ENCODE assay signal across 8 cellular contexts in genomic region chr17:8159032-8159400, GRCh38. TPM values are rescaled to one million over a fixed set of nuclear protein-coding genes. Genes with fewer than 3 reads are reported as not detected.
DNase-seq lines count a peak whose midpoint lies in the region; ATAC-seq and TF ChIP-seq lines count a peak whose summit lies in the region.

No MANE protein-coding gene starts in this region.

- H3K27ac Mint-ChIP-seq in activated CD4-positive, alpha-beta T cell treated with anti-CD3 and anti-CD28 coated beads, Interleukin-2, amount 10 ng/mL, durations not matched to agents 24 days and 14 days: peak overlapping the region; percentile 88
- peak overlapping the region; percentile 83 for H3K27ac Mint-ChIP-seq in activated CD8-positive, alpha-beta T cell treated with anti-CD3 and anti-CD28 coated beads for 36 hours
- H3K27ac Mint-ChIP-seq in memory B cell: peak overlapping the region; percentile 95

- DNase-seq in activated CD4-positive, alpha-beta T cell treated with anti-CD3 and anti-CD28 coated beads, Interleukin-2, amount 10 ng/mL, durations not matched to agents 24 days and 14 days: no peak
- no peak for DNase-seq in activated CD4-positive, alpha-beta T cell treated with anti-CD3 and anti-CD28 coated beads, Interleukin-2, amount 50 U/mL, for 48 hours
- no peak for DNase-seq in activated CD8-positive, alpha-beta T cell treated with anti-CD3 and anti-CD28 coated beads for 36 hours
- no peak for DNase-seq in memory B cell (ENCODE audit: low spot score in 2 of 2)
- DNase-seq in suprapubic skin (ENCODE audit: low spot score in 2 of 2): no peak
- no peak for DNase-seq in NCI-H2227 treated with DMSO at 0.1 percent for 48 hours (lab: John Stamatoyannopoulos, UW)
- DNase-seq in NCI-H510A (lab: John Stamatoyannopoulos, UW): no peak

- H3K27me3 Mint-ChIP-seq in activated CD4-positive, alpha-beta T cell treated with anti-CD3 and anti-CD28 coated beads, Interleukin-2, amount 10 ng/mL, durations not matched to agents 24 days and 14 days: no peaks in the 10 kb centered on the region
- H3K27me3 Mint-ChIP-seq in activated CD8-positive, alpha-beta T cell treated with anti-CD3 and anti-CD28 coated beads for 36 hours: no peaks in the 10 kb centered on the region
- H3K27me3 Mint-ChIP-seq in memory B cell: no peaks in the 10 kb centered on the region

- ATAC-seq in activated CD8-positive, alpha-beta T cell treated with anti-CD3 and anti-CD28 coated beads for 36 hours: no peak
- ATAC-seq in memory B cell (ENCODE audit: low read depth) (no peak), HG03342 (IDR thresholded peaks at IDR 0.05; ENCODE audit: unreplicated experiment) (no peak)

- no peak overlapping the region for H3K4me3 ChIP-seq in suprapubic skin

- no peaks in the 10 kb centered on the region for H3K9me3 ChIP-seq in suprapubic skin

- no peak for TF ChIP-seq EP300 in suprapubic skin (IDR thresholded peaks at IDR 0.05)

- POLR2A ChIA-PET in activated CD8-positive, alpha-beta T cell treated with anti-CD3 and anti-CD28 coated beads for 36 hours (lab: Charles Lee): interaction anchor here (1.0 to 22.8 kb wide), 6 partner anchors 9 to 89 kb away, joined by 3 to 476 read pairs (median 23); partner anchors contain the start of genes ALOXE3 and HES7

- H3K27ac ChIP-seq in suprapubic skin: peak overlapping the region; percentile 96

- 67% methylated on average over 3 of the region's 3 CpGs for WGBS in suprapubic skin

- H3K9me3 Mint-ChIP-seq in activated CD4-positive, alpha-beta T cell treated with anti-CD3 and anti-CD28 coated beads, Interleukin-2, amount 10 ng/mL, durations not matched to agents 24 days and 14 days: no peaks in the 10 kb centered on the region
- H3K9me3 Mint-ChIP-seq in activated CD8-positive, alpha-beta T cell treated with anti-CD3 and anti-CD28 coated beads for 36 hours: no peaks in the 10 kb centered on the region
- H3K9me3 Mint-ChIP-seq in memory B cell: no peaks in the 10 kb centered on the region

- TF ChIP-seq POLR2A in suprapubic skin (IDR thresholded peaks at IDR 0.05): no peak

- H3K27me3 ChIP-seq in suprapubic skin: no peaks in the 10 kb centered on the region

- peak overlapping the region; percentile 73 for H3K4me3 Mint-ChIP-seq in activated CD4-positive, alpha-beta T cell treated with anti-CD3 and anti-CD28 coated beads, Interleukin-2, amount 10 ng/mL, durations not matched to agents 24 days and 14 days
- no peak overlapping the region for H3K4me3 Mint-ChIP-seq in activated CD8-positive, alpha-beta T cell treated with anti-CD3 and anti-CD28 coated beads for 36 hours
- H3K4me3 Mint-ChIP-seq in memory B cell: no peak overlapping the region

- CTCF ChIA-PET in activated CD8-positive, alpha-beta T cell treated with anti-CD3 and anti-CD28 coated beads for 36 hours (lab: Charles Lee): interaction anchor here (0.8 to 5.2 kb wide), 18 partner anchors 9 to 98 kb away, joined by 3 to 37 read pairs (median 4); partner anchors contain the start of gene AURKB

- H3K4me1 ChIP-seq in suprapubic skin: peaks cover 59% of the 10 kb centered on the region

- H3K36me3 ChIP-seq in suprapubic skin: peaks cover 15% of the 10 kb centered on the region

- no peak for TF ChIP-seq CTCF in activated CD8-positive, alpha-beta T cell treated with anti-CD3 and anti-CD28 coated beads for 36 hours (IDR thresholded peaks at IDR 0.05)
- TF ChIP-seq CTCF in suprapubic skin (IDR thresholded peaks at IDR 0.05): no peak

- H3K4me1 Mint-ChIP-seq in activated CD4-positive, alpha-beta T cell treated with anti-CD3 and anti-CD28 coated beads, Interleukin-2, amount 10 ng/mL, durations not matched to agents 24 days and 14 days: peaks cover 57% of the 10 kb centered on the region
- peaks cover 59% of the 10 kb centered on the region for H3K4me1 Mint-ChIP-seq in activated CD8-positive, alpha-beta T cell treated with anti-CD3 and anti-CD28 coated beads for 36 hours (ENCODE audit: low read depth)
- H3K4me1 Mint-ChIP-seq in memory B cell: peaks cover 49% of the 10 kb centered on the region

- peaks cover 37% of the 10 kb centered on the region for H3K36me3 Mint-ChIP-seq in activated CD4-positive, alpha-beta T cell treated with anti-CD3 and anti-CD28 coated beads, Interleukin-2, amount 10 ng/mL, durations not matched to agents 24 days and 14 days (ENCODE audit: low read depth)
- H3K36me3 Mint-ChIP-seq in activated CD8-positive, alpha-beta T cell treated with anti-CD3 and anti-CD28 coated beads for 36 hours (ENCODE audit: low read depth): peaks cover 30% of the 10 kb centered on the region
- peaks cover 12% of the 10 kb centered on the region for H3K36me3 Mint-ChIP-seq in memory B cell

- intact Hi-C loops in activated CD4-positive, alpha-beta T cell treated with anti-CD3 and anti-CD28 coated beads, Interleukin-2, amount 10 ng/mL, durations not matched to agents 24 days and 14 days (cut with micrococcal nuclease): loop anchor here (10.0 kb wide), 2 partner anchors 474 to 924 kb away; partner anchors contain the start of genes DVL2, PHF23, TP53 and WRAP53
- intact Hi-C loops in activated CD8-positive, alpha-beta T cell treated with anti-CD3 and anti-CD28 coated beads for 36 hours (cut with micrococcal nuclease): no loop called here

RNA-seq across cellular contexts. Expression of gene VAMP2, which starts 3.7 kb away (rescaled TPM):
- total RNA-seq in activated CD4-positive, alpha-beta T cell treated with anti-CD3 and anti-CD28 coated beads, Interleukin-2, amount 10 ng/mL, durations not matched to agents 24 days and 14 days: 45.1 and 49.6 TPM in 2 replicates
- total RNA-seq in activated CD8-positive, alpha-beta T cell treated with anti-CD3 and anti-CD28 coated beads for 36 hours: 10 to 100 TPM; 30.0 to 33.7 TPM
- 10 to 100 TPM; 41.2 to 64.3 (median 52.8) TPM for total RNA-seq in suprapubic skin

RNA-seq across cellular contexts. Expression of gene PER1, which starts 6.8 kb away (rescaled TPM):
- 39.4 and 41.7 TPM in 2 replicates for total RNA-seq in activated CD4-positive, alpha-beta T cell treated with anti-CD3 and anti-CD28 coated beads, Interleukin-2, amount 10 ng/mL, durations not matched to agents 24 days and 14 days
- 100 to 1,000 TPM; 123 to 129 TPM for total RNA-seq in activated CD8-positive, alpha-beta T cell treated with anti-CD3 and anti-CD28 coated beads for 36 hours
- 100 to 1,000 TPM; 272 to 655 (median 330) TPM for total RNA-seq in suprapubic skin

RNA-seq across cellular contexts. Expression of gene TMEM107, which starts 17.2 kb away (rescaled TPM):
- 20.9 and 21.4 TPM in 2 replicates for total RNA-seq in activated CD4-positive, alpha-beta T cell treated with anti-CD3 and anti-CD28 coated beads, Interleukin-2, amount 10 ng/mL, durations not matched to agents 24 days and 14 days
- total RNA-seq in activated CD8-positive, alpha-beta T cell treated with anti-CD3 and anti-CD28 coated beads for 36 hours: 10 to 100 TPM; 33.4 to 35.9 TPM
- total RNA-seq in suprapubic skin: 10 to 100 TPM; 13.7 to 21.4 (median 19.4) TPM

RNA-seq across cellular contexts. Expression of gene BORCS6, which starts 31.0 kb away (rescaled TPM):
- total RNA-seq in activated CD4-positive, alpha-beta T cell treated with anti-CD3 and anti-CD28 coated beads, Interleukin-2, amount 10 ng/mL, durations not matched to agents 24 days and 14 days: 4.7 and 5.7 TPM in 2 replicates
- 1 to 10 TPM; 5.5 to 6.2 TPM for total RNA-seq in activated CD8-positive, alpha-beta T cell treated with anti-CD3 and anti-CD28 coated beads for 36 hours
- total RNA-seq in suprapubic skin: 10 to 100 TPM in 2 of 4 donors, 1 to 10 TPM in 2; 8.1 to 10.6 (median 9.9) TPM

RNA-seq across cellular contexts. Expression of gene HES7, which starts 35.1 kb away (rescaled TPM):
- total RNA-seq in activated CD4-positive, alpha-beta T cell treated with anti-CD3 and anti-CD28 coated beads, Interleukin-2, amount 10 ng/mL, durations not matched to agents 24 days and 14 days: 1.5 and 2.1 TPM in 2 replicates
- total RNA-seq in activated CD8-positive, alpha-beta T cell treated with anti-CD3 and anti-CD28 coated beads for 36 hours: 1 to 10 TPM; 4.0 to 4.9 TPM
- not detected for total RNA-seq in suprapubic skin
